ENCODE assay signal across 2 cellular contexts in genomic region chr17:995324-995723, GRCh38.
A peak's percentile ranks its signal among the peaks of the same experiment; 100 is the strongest.
TF ChIP-seq lines count a peak whose summit lies in the region.

No MANE protein-coding gene starts in this region.

TF ChIP-seq in HEK293, 187 proteins besides CTCF, POLR2A, EP300 and RAD21:
- 0 out of 2 replicates have a peak, but pooled peaks have one; percentile 0 for TF ChIP-seq ZNF585B (tag by site-specific recombination; IDR thresholded peaks at IDR 0.05)

TF ChIP-seq in HepG2, 621 proteins besides CTCF, POLR2A, EP300 and RAD21:
- TF ChIP-seq RXRA (CRISPR knock-in tag; IDR thresholded peaks at IDR 0.05) (peak; percentile 68), SAP130 (CRISPR knock-in tag; IDR thresholded peaks at IDR 0.05; ENCODE audit: low read depth) (peak; percentile 40), MED1 (CRISPR knock-in tag; IDR thresholded peaks at IDR 0.05) (0 out of 2 replicates have a peak, but pooled peaks have one; percentile 14), TEAD3 (CRISPR knock-in tag; optimal IDR thresholded peaks at IDR 0.05; ENCODE audit: borderline replicate concordance) (peak; percentile 56), FOSL2 (CRISPR knock-in tag; IDR thresholded peaks at IDR 0.05) (peak; percentile 84), ZFX (CRISPR knock-in tag; IDR thresholded peaks at IDR 0.05; ENCODE audit: low read depth) (0 out of 2 replicates have a peak, but pooled peaks have one; percentile 21), RARA (CRISPR knock-in tag; IDR thresholded peaks at IDR 0.05) (0 out of 2 replicates have a peak, but pooled peaks have one; percentile 17), ZNF12 (CRISPR knock-in tag; IDR thresholded peaks at IDR 0.05) (peak; percentile 98), ARID5B (CRISPR knock-in tag; IDR thresholded peaks at IDR 0.05) (0 out of 2 replicates have a peak, but pooled peaks have one; percentile 19), ELF3 (CRISPR knock-in tag; IDR thresholded peaks at IDR 0.05) (0 out of 2 replicates have a peak, but pooled peaks have one; percentile 30), THRA (CRISPR knock-in tag; IDR thresholded peaks at IDR 0.05; ENCODE audit: borderline replicate concordance) (peak; percentile 87; the same call in 1 of the 2 replicates), RXRB (CRISPR knock-in tag; IDR thresholded peaks at IDR 0.05; ENCODE audit: borderline replicate concordance) (peak; percentile 68; the same call in 1 of the 2 replicates)
